In genomic region chr7:158406817-158407216, GRCh38 we compare ENCODE assay signal across 23 cellular contexts.
"Had no signal": no experiment of that assay in that cellular context is flagged by ENCODE, and none has a peak within 500 bp of the region (broad histone marks: within the 10 kb centered on the region; RNA-seq: fewer than 3 reads in every experiment).

No MANE protein-coding gene starts in this region.

- ATAC-seq: activated naive CD8-positive, alpha-beta T cell treated with anti-CD3 and anti-CD28 coated beads, Interleukin-2, amount 50 U/mL, for 24 hours; left lobe of liver had no signal

- H3K4me1 ChIP-seq: thyroid gland, uterus had no signal

- H3K4me3 Mint-ChIP-seq: activated B cell treated with CpG ODN at 0.5 μM for 24 hours; activated CD4-positive, alpha-beta memory T cell treated with anti-CD3 and anti-CD28 coated beads for 36 hours; activated naive CD4-positive, alpha-beta T cell treated with anti-CD3 and anti-CD28 coated beads for 36 hours; activated naive CD8-positive, alpha-beta T cell treated with anti-CD3 and anti-CD28 coated beads, Interleukin-2, amount 50 U/mL, for 24 hours; central memory CD8-positive, alpha-beta T cell had no signal

- H3K4me3 ChIP-seq: esophagus squamous epithelium, thyroid gland, uterus had no signal

- H3K36me3 ChIP-seq: brain microvascular endothelial cell, esophagus squamous epithelium, thyroid gland, uterus had no signal

- DNase-seq: activated B cell treated with CpG ODN at 0.5 μM for 24 hours; activated CD4-positive, alpha-beta memory T cell treated with anti-CD3 and anti-CD28 coated beads for 36 hours; activated CD4-positive, alpha-beta T cell treated with anti-CD3 and anti-CD28 coated beads for 4 hours; activated naive CD4-positive, alpha-beta T cell treated with anti-CD3 and anti-CD28 coated beads for 36 hours; activated naive CD8-positive, alpha-beta T cell treated with anti-CD3 and anti-CD28 coated beads, Interleukin-2, amount 50 U/mL, for 24 hours; anterior cingulate cortex; brain microvascular endothelial cell; effector CD8-positive, alpha-beta T cell; esophagus squamous epithelium; islet precursor cell; mammary epithelial cell; midbrain; SK-N-SH; stimulated activated CD4-positive, alpha-beta T cell treated with anti-CD3 and anti-CD28 coated beads, Interleukin-12 subunit alpha, Interleukin-12 subunit beta, amount 100 ng/mL, for 4 hours; stimulated activated CD4-positive, alpha-beta T cell treated with anti-CD3 and anti-CD28 coated beads, Interleukin-1b, Interleukin-23, amount 100 ng/mL, for 48 hours; stimulated activated CD8-positive, alpha-beta memory T cell treated with anti-CD3 and anti-CD28 coated beads, Interleukin-4, amount 100 ng/mL, for 48 hours; stimulated activated naive CD4-positive, alpha-beta T cell; T-helper 1 cell; T-helper 9 cell; thyroid gland; uterus had no signal

- H3K27ac Mint-ChIP-seq: activated B cell treated with CpG ODN at 0.5 μM for 24 hours; activated CD4-positive, alpha-beta memory T cell treated with anti-CD3 and anti-CD28 coated beads for 36 hours; activated naive CD4-positive, alpha-beta T cell treated with anti-CD3 and anti-CD28 coated beads for 36 hours; activated naive CD8-positive, alpha-beta T cell treated with anti-CD3 and anti-CD28 coated beads, Interleukin-2, amount 50 U/mL, for 24 hours had no signal

- H3K9ac ChIP-seq: SK-N-SH had no signal

- H3K27ac ChIP-seq: brain microvascular endothelial cell, esophagus squamous epithelium, thyroid gland, uterus had no signal

- H3K9me3 ChIP-seq: esophagus squamous epithelium, SK-N-SH, thyroid gland, uterus had no signal

- H3K4me2 ChIP-seq: SK-N-SH had no signal

- H3K27me3 ChIP-seq: brain microvascular endothelial cell, thyroid gland, uterus had no signal

- H3K27me3 Mint-ChIP-seq: activated B cell treated with CpG ODN at 0.5 μM for 24 hours; activated CD4-positive, alpha-beta memory T cell treated with anti-CD3 and anti-CD28 coated beads for 36 hours; activated naive CD8-positive, alpha-beta T cell treated with anti-CD3 and anti-CD28 coated beads, Interleukin-2, amount 50 U/mL, for 24 hours had no signal

- H3K9me3 Mint-ChIP-seq: activated B cell treated with CpG ODN at 0.5 μM for 24 hours; activated CD4-positive, alpha-beta memory T cell treated with anti-CD3 and anti-CD28 coated beads for 36 hours; activated naive CD4-positive, alpha-beta T cell treated with anti-CD3 and anti-CD28 coated beads for 36 hours; activated naive CD8-positive, alpha-beta T cell treated with anti-CD3 and anti-CD28 coated beads, Interleukin-2, amount 50 U/mL, for 24 hours; central memory CD8-positive, alpha-beta T cell had no signal

- H3K4me1 Mint-ChIP-seq: activated B cell treated with CpG ODN at 0.5 μM for 24 hours; activated naive CD8-positive, alpha-beta T cell treated with anti-CD3 and anti-CD28 coated beads, Interleukin-2, amount 50 U/mL, for 24 hours; central memory CD8-positive, alpha-beta T cell had no signal

- H3K36me3 Mint-ChIP-seq: activated CD4-positive, alpha-beta memory T cell treated with anti-CD3 and anti-CD28 coated beads for 36 hours had no signal
